Comparison of ENCODE assay signal across 22 cellular contexts in genomic region chr6:138430361-138431145, GRCh38. TPM values are rescaled to one million over a fixed set of nuclear protein-coding genes. Genes with fewer than 3 reads are reported as not detected.
A peak's percentile ranks its signal among the peaks of the same experiment; 100 is the strongest.
DNase-seq lines count a peak whose midpoint lies in the region; ATAC-seq and TF ChIP-seq lines count a peak whose summit lies in the region.
"Had no signal": no experiment of that assay in that cellular context is flagged by ENCODE, and none has a peak within 500 bp of the region (broad histone marks: within the 10 kb centered on the region; RNA-seq: fewer than 3 reads in every experiment).

No MANE protein-coding gene starts in this region.

- no peak overlapping the region for H2BK5ac ChIP-seq in mesenchymal stem cell (ENCODE audit: low read depth, low read length, poor library complexity, severe bottlenecking)

- intact Hi-C loops in MCF 10A (cut with micrococcal nuclease) = no loop called here
- intact Hi-C loops in mammary epithelial cell (cut with micrococcal nuclease) = no loop called here
- intact Hi-C loops in head of caudate nucleus (cut with DNase I) = loop anchor here (5.0 kb wide), 1 partner anchor 87 kb away; no protein-coding TSS in a partner anchor

- peak overlapping the region; percentile 17 for H3K27ac Mint-ChIP-seq in MCF 10A (ENCODE audit: low read depth, unreplicated experiment)
- H3K27ac Mint-ChIP-seq: nephron, T-cell had no signal

- H4K20me1 ChIP-seq in mammary epithelial cell (ENCODE audit: insufficient read depth, low read length) = no peaks in the 10 kb centered on the region

- no peak overlapping the region for H3K4me2 ChIP-seq in mammary epithelial cell (ENCODE audit: insufficient read depth, low read depth, low read length)
- H3K4me2 ChIP-seq in mesenchymal stem cell (ENCODE audit: low read length, poor library complexity, severe bottlenecking) = no peak overlapping the region
- H3K4me2 ChIP-seq: A549, GM23338 had no signal

- no peaks in the 10 kb centered on the region for H3K79me2 ChIP-seq in mammary epithelial cell (ENCODE audit: insufficient read depth, low read length)

- H3K9me3 ChIP-seq in mammary epithelial cell (replicated peaks; ENCODE audit: insufficient read depth, low read length) (no peaks in the 10 kb centered on the region), mesenchymal stem cell (ENCODE audit: control insufficient read depth, low read length) (no peaks in the 10 kb centered on the region)
- H3K9me3 ChIP-seq: A549, adrenal gland, esophagus muscularis mucosa had no signal

- CTCF ChIA-PET in MCF 10A (lab: Yijun Ruan, JAX) (interaction anchor here (0.9 to 10.5 kb wide), 15 partner anchors 9 to 335 kb away, joined by 3 to 213 read pairs (median 15); partner anchors contain the start of gene NHSL1), mammary epithelial cell (lab: Charles Lee; ENCODE audit: low non-redundant PET) (interaction anchor here (0.6 kb wide), 1 partner anchor 25 kb away, joined by 4 read pairs; no protein-coding TSS in a partner anchor)

- H3K18ac ChIP-seq in mesenchymal stem cell (ENCODE audit: low read depth in 1 of 2, low read length in 2 of 2) = no peak overlapping the region

- 89% methylated on average over 13 of the region's 29 CpGs for WGBS in mammary epithelial cell (ENCODE audit: low coverage, missing lambda C conversion rate)
- 95% methylated on average over 29 of the region's 29 CpGs for WGBS in mesenchymal stem cell

- peak overlapping the region; percentile 9 for H2BK15ac ChIP-seq in mesenchymal stem cell (ENCODE audit: low read depth, poor library complexity, severe bottlenecking)

- POLR2A ChIA-PET in MCF 10A (lab: Yijun Ruan, JAX) = interaction anchor here (0.7 to 3.9 kb wide), 4 partner anchors 9 to 341 kb away, joined by 3 to 24 read pairs (median 4); no protein-coding TSS in a partner anchor

- H4K8ac ChIP-seq in mesenchymal stem cell (ENCODE audit: low read length) = no peak overlapping the region

- H3K27me3 ChIP-seq in mammary epithelial cell (ENCODE audit: insufficient read depth, low read length) (no peaks in the 10 kb centered on the region), mesenchymal stem cell (ENCODE audit: control insufficient read depth in 1 of 2, insufficient read depth in 1 of 2, low read length in 2 of 2) (no peaks in the 10 kb centered on the region)
- H3K27me3 ChIP-seq: adrenal gland, esophagus muscularis mucosa had no signal

- ATAC-seq in GM18873 (IDR thresholded peaks at IDR 0.05; ENCODE audit: low FRiP score, unreplicated experiment) = no peak
- no peak for ATAC-seq in activated CD4-positive, CD25-positive, alpha-beta regulatory T cell treated with anti-CD3 and anti-CD28 coated beads, Interleukin-2, amount 50 U/mL, for 24 hours
- ATAC-seq: A549, T-cell had no signal

- no peak for TF ChIP-seq CTCF in MCF 10A (IDR thresholded peaks at IDR 0.05; ENCODE audit: unreplicated experiment)
- TF ChIP-seq CTCF in mammary epithelial cell (conservative IDR thresholded peaks at IDR 0.05 in 1 of 2, IDR thresholded peaks at IDR 0.05 in 1 of 2; ENCODE audit: extremely low read depth in 1 of 2, insufficient read depth in 1 of 2, low read depth in 1 of 2, low read length in 2 of 2) = no peak
- no peak for TF ChIP-seq CTCF in GM13976 (IDR thresholded peaks at IDR 0.05; ENCODE audit: borderline replicate concordance, control extremely low read depth, extremely low read depth, insufficient read depth, missing control alignments)

- peaks cover 6% of the 10 kb centered on the region for H3K36me3 Mint-ChIP-seq in MCF 10A (ENCODE audit: insufficient read depth, unreplicated experiment)
- H3K36me3 Mint-ChIP-seq: T-cell had no signal

- no peak overlapping the region for H3K4me3 Mint-ChIP-seq in MCF 10A (ENCODE audit: unreplicated experiment)
- H3K4me3 Mint-ChIP-seq: CD4-positive, alpha-beta memory T cell; GM23338; nephron; T-cell had no signal

- no peak overlapping the region for H4K91ac ChIP-seq in mesenchymal stem cell (ENCODE audit: low read length)

- no peak overlapping the region for H3K23ac ChIP-seq in mesenchymal stem cell (ENCODE audit: low read length in 2 of 2)

- H2AFZ ChIP-seq in mammary epithelial cell (ENCODE audit: low read depth, low read length) = no peak overlapping the region
- no peak overlapping the region for H2AFZ ChIP-seq in mesenchymal stem cell (ENCODE audit: low read depth, low read length)
- H2AFZ ChIP-seq: GM23338 had no signal

- H3K14ac ChIP-seq in mesenchymal stem cell (ENCODE audit: low read length in 2 of 2) = no peak overlapping the region

- TSS peak; percentile 6 for BruUV-seq in MCF 10A (replicated peaks; lab: Mats Ljungman, UMichigan)
- BruUV-seq in mammary epithelial cell (replicated peaks; lab: Mats Ljungman, UMichigan) = no TSS peak

- no peak overlapping the region for H2BK120ac ChIP-seq in mesenchymal stem cell (ENCODE audit: low read depth, low read length)

- no peaks in the 10 kb centered on the region for H3K4me1 Mint-ChIP-seq in MCF 10A (ENCODE audit: insufficient read depth, unreplicated experiment)
- H3K4me1 Mint-ChIP-seq: CD4-positive, alpha-beta memory T cell had no signal

- no peak overlapping the region for H3K4ac ChIP-seq in mesenchymal stem cell (ENCODE audit: low read depth in 1 of 2, low read length in 2 of 2)

- no peak overlapping the region for H3K4me3 ChIP-seq in mammary epithelial cell (replicated peaks in 1 of 3; ENCODE audit: insufficient read depth in 1 of 3, low read depth in 2 of 3, low read length in 3 of 3)
- no peak overlapping the region for H3K4me3 ChIP-seq in mesenchymal stem cell (ENCODE audit: insufficient read depth in 1 of 2, low read depth in 1 of 2, low read length in 2 of 2)
- H3K4me3 ChIP-seq: A549, adrenal gland, GM23338 had no signal

- in situ Hi-C loops in mammary epithelial cell (cut with MboI; ENCODE audit: low sequenced_read_pairs in 2 of 2) = loop anchor here (5.0 to 25.0 kb wide), 3 partner anchors 77 to 332 kb away; partner anchors contain the start of gene CCDC28A (in 1 of the 2)
- in situ Hi-C loops in GM13976 (cut with MboI; ENCODE audit: low sequenced_read_pairs, unreplicated experiment) = loop anchor here (5.0 kb wide), 1 partner anchor 77 kb away; no protein-coding TSS in a partner anchor

- no peaks in the 10 kb centered on the region for H3K9me3 Mint-ChIP-seq in MCF 10A (ENCODE audit: unreplicated experiment)
- H3K9me3 Mint-ChIP-seq: CD4-positive, alpha-beta memory T cell; GM23338; nephron; T-cell had no signal

- H2BK12ac ChIP-seq in mesenchymal stem cell (ENCODE audit: low read length in 2 of 2) = no peak overlapping the region

- no peak overlapping the region for H3K27ac ChIP-seq in mammary epithelial cell (ENCODE audit: insufficient read depth, low read depth, low read length)
- no peak overlapping the region for H3K27ac ChIP-seq in mesenchymal stem cell (ENCODE audit: low read length, poor library complexity, severe bottlenecking)
- H3K27ac ChIP-seq: adrenal gland had no signal

- H2AK5ac ChIP-seq in mesenchymal stem cell (ENCODE audit: low read length, severe bottlenecking) = no peak overlapping the region

- H3K9ac ChIP-seq in mammary epithelial cell (ENCODE audit: insufficient read depth, low read length) (no peak overlapping the region), mesenchymal stem cell (ENCODE audit: low read length) (no peak overlapping the region)

- H3K27me3 Mint-ChIP-seq in MCF 10A (ENCODE audit: insufficient read depth, unreplicated experiment) = no peaks in the 10 kb centered on the region

- peaks cover 25% of the 10 kb centered on the region for H3K79me1 ChIP-seq in mesenchymal stem cell (replicated peaks; ENCODE audit: low read length, poor library complexity, severe bottlenecking)

- H3K36me3 ChIP-seq in mammary epithelial cell (ENCODE audit: insufficient read depth, low read length) = peaks cover 3% of the 10 kb centered on the region
- peaks cover 42 to 50% of the 10 kb centered on the region in 2 experiments for H3K36me3 ChIP-seq in mesenchymal stem cell (ENCODE audit: control insufficient read depth in 1 of 2, insufficient read depth in 2 of 2, low read depth in 1 of 2, low read length in 2 of 2)
- H3K36me3 ChIP-seq: adrenal gland had no signal

- dilution Hi-C loops in mammary epithelial cell (cut with HindIII; ENCODE audit: low sequenced_read_pairs) = no loop called here

- DNase-seq in MCF 10A (ENCODE audit: unreplicated experiment) (no peak), mammary epithelial cell (no peak), head of caudate nucleus (peak in 32 of 42 donors; percentile 18 to 81 (median 50)), mesenchymal stem cell (no peak), GM13976 (ENCODE audit: low spot score) (no peak), OCI-M1 (lab: John Stamatoyannopoulos, UW) (no peak)
- DNase-seq: CD4-positive, alpha-beta memory T cell; NCI-H1436 treated with DMSO at 0.1 percent for 48 hours; NCI-H524 treated with DMSO at 0.1 percent for 48 hours; stimulated activated CD4-positive, alpha-beta T cell treated with anti-CD3 and anti-CD28 coated beads, Interleukin-2, amount 100 ng/mL, for 24 hours; T-cell had no signal

- H3K4me1 ChIP-seq in mammary epithelial cell (ENCODE audit: insufficient read depth, low read length) = peaks cover 4% of the 10 kb centered on the region
- H3K4me1 ChIP-seq in mesenchymal stem cell (ENCODE audit: control insufficient read depth, insufficient read depth, low read depth, low read length) = no peaks in the 10 kb centered on the region
- H3K4me1 ChIP-seq: A549 had no signal

RNA-seq across cellular contexts. Expression of gene HEBP2, which starts 26.5 kb away (rescaled TPM):
- 71.2 and 89.7 TPM in 2 replicates for total RNA-seq in MCF 10A (2022)
- total RNA-seq in mammary epithelial cell = 10 to 100 TPM; 63.8 to 99.1 TPM
- polyA plus RNA-seq in mammary epithelial cell = 19.3 TPM
- polyA minus RNA-seq in mammary epithelial cell = 1.8 TPM
- 128 TPM for polyA plus RNA-seq in mesenchymal stem cell (2013, experiment 1 of 2)
- polyA plus RNA-seq in mesenchymal stem cell (2013, experiment 2 of 2) = 140 TPM

RNA-seq across cellular contexts. Expression of gene SMIM28, which starts 52.8 kb away (rescaled TPM):
- total RNA-seq in MCF 10A (2022) (not detected in 2 replicates), mammary epithelial cell (not detected)
- not detected for polyA plus RNA-seq in mammary epithelial cell
- polyA minus RNA-seq in mammary epithelial cell = not detected
- polyA plus RNA-seq in mesenchymal stem cell (2013, experiment 1 of 2) = not detected
- not detected for polyA plus RNA-seq in mesenchymal stem cell (2013, experiment 2 of 2)
- total RNA-seq: adrenal gland; CD4-positive, alpha-beta memory T cell; dermis blood vessel endothelial cell; GM23338; HT-29; lower leg skin; T-cell had no signal
- polyA plus RNA-seq: A549; adrenal gland; CD4-positive, alpha-beta memory T cell; GM23338; thymus had no signal

Comparison
In these comparisons a context has a peak if more than half of its experiments do, and no peak if none do; other contexts are left out.
1. DNase-seq: peak in head of caudate nucleus (32 of 42); none in MCF 10A (single experiment), mammary epithelial cell (single experiment), mesenchymal stem cell (single experiment), GM13976 (single experiment) and OCI-M1 (single experiment).